ENCODE assay signal across 8 cellular contexts in the genomic region with DNA sequence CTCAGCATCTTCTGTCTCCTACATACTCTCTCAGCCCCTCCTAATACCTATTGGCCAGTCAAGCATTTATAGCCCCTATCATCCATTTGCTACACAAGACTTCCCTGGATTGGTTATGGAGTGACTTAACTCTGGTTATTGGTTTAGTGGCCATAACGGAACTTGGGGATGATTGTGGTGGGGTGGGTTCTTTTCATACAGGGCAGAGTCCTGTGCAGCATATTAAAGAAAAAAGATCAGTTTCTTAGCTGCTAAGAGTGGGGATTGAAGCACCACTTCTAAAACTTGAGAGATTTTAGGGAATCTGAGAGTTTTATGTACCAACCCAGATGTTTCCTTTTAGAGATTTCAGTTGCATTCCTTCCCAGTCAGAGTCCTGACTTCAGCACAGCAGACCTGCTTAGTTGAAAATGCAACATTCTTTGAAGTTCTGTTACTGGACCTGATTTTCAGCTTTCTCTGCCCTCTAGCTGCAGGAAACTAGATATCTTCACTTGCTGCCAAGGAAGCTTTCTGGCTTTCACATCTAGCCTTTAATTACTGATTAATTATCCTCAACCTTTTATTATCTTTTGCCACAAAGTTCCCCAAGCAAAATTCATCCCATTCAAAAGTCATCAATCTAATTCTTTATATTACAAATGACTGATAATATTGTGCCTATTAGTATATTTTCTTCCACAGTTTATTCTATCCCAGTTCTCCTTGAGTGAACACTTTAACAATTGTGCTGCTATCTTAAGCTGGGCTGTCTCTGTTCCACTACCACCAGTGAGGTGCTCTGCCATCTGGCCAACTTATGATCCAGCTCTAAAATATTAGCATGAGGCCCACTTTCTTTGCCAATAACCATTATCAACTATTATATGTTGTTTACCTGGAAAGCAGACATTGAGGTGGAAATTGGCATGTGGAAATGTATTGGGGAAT.
DNase-seq lines count a peak whose midpoint lies in the region; ATAC-seq and TF ChIP-seq lines count a peak whose summit lies in the region.

No MANE protein-coding gene starts in this region.

- peak overlapping the region; percentile 37 for H4K91ac ChIP-seq in trophoblast cell (ENCODE audit: low read depth, low read length)

- H2AK5ac ChIP-seq in trophoblast cell (ENCODE audit: low read length), result no peak overlapping the region

- no peak overlapping the region for H3K23ac ChIP-seq in trophoblast cell (ENCODE audit: low read length)

- H3K4me3 ChIP-seq in HUES6 (ENCODE audit: low read depth, low read length) (no peak overlapping the region; the same call in 1 of the 2 replicates), epithelial cell of esophagus (ENCODE audit: low read length) (no peak overlapping the region), trophoblast cell (ENCODE audit: low read depth, low read length) (no peak overlapping the region)
- H3K4me3 ChIP-seq in naive thymus-derived CD4-positive, alpha-beta T cell (ENCODE audit: low read length), result no peak overlapping the region

- peaks cover 6% of the 10 kb centered on the region; the same call in 1 of the 2 replicates for H3K9me3 ChIP-seq in HUES6 (ENCODE audit: control insufficient read depth, insufficient read depth, low read depth, low read length)
- no peaks in the 10 kb centered on the region for H3K9me3 ChIP-seq in trophoblast cell (ENCODE audit: insufficient read depth, low read depth, low read length)
- no peaks in the 10 kb centered on the region for H3K9me3 ChIP-seq in naive thymus-derived CD4-positive, alpha-beta T cell (ENCODE audit: control insufficient read depth in 2 of 3, low read length in 3 of 3)

- peak overlapping the region; percentile 60 for H4K8ac ChIP-seq in trophoblast cell (ENCODE audit: low read depth, low read length)

- no peak overlapping the region for H3K27ac Mint-ChIP-seq in naive thymus-derived CD4-positive, alpha-beta T cell
- no peak overlapping the region for H3K27ac Mint-ChIP-seq in T-helper 2 cell treated with Interferon-gamma antibody and Interleukin-4, amounts not matched to agents 5 μg/mL and 100 μg/mL, for 36 hours

- peak overlapping the region; percentile 66 for H3K14ac ChIP-seq in trophoblast cell (ENCODE audit: low read length)

- no peak overlapping the region for H3K4me3 Mint-ChIP-seq in naive thymus-derived CD4-positive, alpha-beta T cell
- H3K4me3 Mint-ChIP-seq in T-helper 2 cell treated with Interferon-gamma antibody and Interleukin-4, amounts not matched to agents 5 μg/mL and 100 μg/mL, for 36 hours, result no peak overlapping the region

- no peaks in the 10 kb centered on the region for H3K4me1 Mint-ChIP-seq in naive thymus-derived CD4-positive, alpha-beta T cell
- H3K4me1 Mint-ChIP-seq in T-helper 2 cell treated with Interferon-gamma antibody and Interleukin-4, amounts not matched to agents 5 μg/mL and 100 μg/mL, for 36 hours (ENCODE audit: low read depth), result no peaks in the 10 kb centered on the region

- no peak overlapping the region for H3K9ac ChIP-seq in HUES6 (ENCODE audit: low read length)
- H3K9ac ChIP-seq in trophoblast cell (ENCODE audit: low read length), result no peak overlapping the region

- no CpG with 5 or more reads among the region's 1 CpG for WGBS in trophoblast cell (ENCODE audit: extremely low coverage, insufficient coverage, insufficient read length)

- ATAC-seq in GM18907 (IDR thresholded peaks at IDR 0.05; ENCODE audit: unreplicated experiment), result peak; percentile 79
- ATAC-seq in naive thymus-derived CD4-positive, alpha-beta T cell, result no peak

- no peaks in the 10 kb centered on the region for H3K27me3 ChIP-seq in HUES6 (ENCODE audit: control insufficient read depth, insufficient read depth, low read length)
- no peaks in the 10 kb centered on the region for H3K27me3 ChIP-seq in trophoblast cell (ENCODE audit: insufficient read depth, low read length)
- no peaks in the 10 kb centered on the region for H3K27me3 ChIP-seq in naive thymus-derived CD4-positive, alpha-beta T cell (ENCODE audit: control insufficient read depth in 2 of 2, insufficient read depth in 2 of 2, low read length in 2 of 2)

- peaks cover 0 to 15% (median 1%) of the 10 kb centered on the region in 11 donors for H3K9me3 Mint-ChIP-seq in naive thymus-derived CD4-positive, alpha-beta T cell
- H3K9me3 Mint-ChIP-seq in T-helper 2 cell treated with Interferon-gamma antibody and Interleukin-4, amounts not matched to agents 5 μg/mL and 100 μg/mL, for 36 hours, result no peaks in the 10 kb centered on the region

- peaks cover 3% of the 10 kb centered on the region for H3K79me1 ChIP-seq in trophoblast cell (ENCODE audit: low read length)

- H2BK5ac ChIP-seq in trophoblast cell (ENCODE audit: low read depth, low read length, poor library complexity), result peak overlapping the region; percentile 73

- peak; percentile 65 for TF ChIP-seq CTCF in epithelial cell of esophagus (IDR thresholded peaks at IDR 0.05; ENCODE audit: insufficient read depth, low read depth, low read length, missing control alignments)

- no peak overlapping the region for H3K4ac ChIP-seq in trophoblast cell (ENCODE audit: low read depth, low read length)

- no peaks in the 10 kb centered on the region for H3K36me3 ChIP-seq in HUES6 (ENCODE audit: control insufficient read depth, insufficient read depth, low read length)
- no peaks in the 10 kb centered on the region for H3K36me3 ChIP-seq in trophoblast cell (ENCODE audit: control insufficient read depth in 1 of 2, insufficient read depth in 2 of 2, low read length in 2 of 2)
- H3K36me3 ChIP-seq in naive thymus-derived CD4-positive, alpha-beta T cell (ENCODE audit: control insufficient read depth in 2 of 3, insufficient read depth in 3 of 3, low read length in 3 of 3), result no peaks in the 10 kb centered on the region

- peak overlapping the region; percentile 31; the same call in 1 of the 2 replicates for H3K27ac ChIP-seq in HUES6 (ENCODE audit: low read depth, low read length)
- peak overlapping the region; percentile 64 for H3K27ac ChIP-seq in trophoblast cell (ENCODE audit: low read depth, low read length)
- H3K27ac ChIP-seq in naive thymus-derived CD4-positive, alpha-beta T cell (ENCODE audit: low read depth, low read length), result no peak overlapping the region

- POLR2A ChIA-PET in naive thymus-derived CD4-positive, alpha-beta T cell (lab: Charles Lee), result no interaction called here

- peak overlapping the region; percentile 36 for H3K4me2 ChIP-seq in trophoblast cell (ENCODE audit: low read length)

- H3K18ac ChIP-seq in trophoblast cell (ENCODE audit: low read length), result no peak overlapping the region

- H3K27me3 Mint-ChIP-seq in naive thymus-derived CD4-positive, alpha-beta T cell, result no peaks in the 10 kb centered on the region
- no peaks in the 10 kb centered on the region for H3K27me3 Mint-ChIP-seq in T-helper 2 cell treated with Interferon-gamma antibody and Interleukin-4, amounts not matched to agents 5 μg/mL and 100 μg/mL, for 36 hours (ENCODE audit: low read depth)

- H3K36me3 Mint-ChIP-seq in naive thymus-derived CD4-positive, alpha-beta T cell, result no peaks in the 10 kb centered on the region
- no peaks in the 10 kb centered on the region for H3K36me3 Mint-ChIP-seq in T-helper 2 cell treated with Interferon-gamma antibody and Interleukin-4, amounts not matched to agents 5 μg/mL and 100 μg/mL, for 36 hours (ENCODE audit: low read depth)

- H3K79me2 ChIP-seq in trophoblast cell (ENCODE audit: control insufficient read depth, insufficient read depth, low read length, poor library complexity), result no peaks in the 10 kb centered on the region

- peak overlapping the region; percentile 64 for H2BK12ac ChIP-seq in trophoblast cell (ENCODE audit: low read length)

- peak overlapping the region; percentile 80 for H2BK120ac ChIP-seq in trophoblast cell (ENCODE audit: insufficient read depth, low read length, poor library complexity)

- H4K12ac ChIP-seq in trophoblast cell (ENCODE audit: low read depth, low read length), result no peak overlapping the region

- peak; percentile 51 for DNase-seq in epithelial cell of esophagus (ENCODE audit: low read depth)
- peak; percentile 22 to 53 for DNase-seq in trophoblast cell
- DNase-seq in naive thymus-derived CD4-positive, alpha-beta T cell, result no peak
- no peak for DNase-seq in NCI-H2029 (lab: John Stamatoyannopoulos, UW)
- no peak for DNase-seq in T-helper 2 cell treated with Interferon-gamma antibody and Interleukin-4, amounts not matched to agents 5 μg/mL and 100 μg/mL, for 36 hours (ENCODE audit: low spot score)
- no peak for DNase-seq in T-helper 2 cell

- H2AFZ ChIP-seq in trophoblast cell (ENCODE audit: insufficient read depth, low read length, poor library complexity), result peak overlapping the region; percentile 41

- CTCF ChIA-PET in naive thymus-derived CD4-positive, alpha-beta T cell (lab: Charles Lee), result no interaction called here

- intact Hi-C loops in naive thymus-derived CD4-positive, alpha-beta T cell (cut with micrococcal nuclease), result no loop called here

- H3K4me1 ChIP-seq in HUES6 (ENCODE audit: control insufficient read depth, insufficient read depth, low read length) (peaks cover 16% of the 10 kb centered on the region; the same call in 1 of the 2 replicates), trophoblast cell (ENCODE audit: control insufficient read depth in 1 of 2, insufficient read depth in 2 of 2, low read length in 2 of 2) (peaks cover 5 to 8% of the 10 kb centered on the region in 2 experiments)
- no peaks in the 10 kb centered on the region for H3K4me1 ChIP-seq in naive thymus-derived CD4-positive, alpha-beta T cell (ENCODE audit: control insufficient read depth in 2 of 2, insufficient read depth in 2 of 2, low read length in 2 of 2)

Comparison
In these comparisons a context has a peak if more than half of its experiments do, and no peak if none do; other contexts are left out.
1. DNase-seq: peak in epithelial cell of esophagus (single experiment) and trophoblast cell (2 of 2); none in naive thymus-derived CD4-positive, alpha-beta T cell (0 of 9), NCI-H2029 (single experiment), T-helper 2 cell treated with Interferon-gamma antibody and Interleukin-4, amounts not matched to agents 5 μg/mL and 100 μg/mL, for 36 hours (single experiment) and T-helper 2 cell (0 of 5).